15 cellular contexts compared by ENCODE assay signal in the genomic region with DNA sequence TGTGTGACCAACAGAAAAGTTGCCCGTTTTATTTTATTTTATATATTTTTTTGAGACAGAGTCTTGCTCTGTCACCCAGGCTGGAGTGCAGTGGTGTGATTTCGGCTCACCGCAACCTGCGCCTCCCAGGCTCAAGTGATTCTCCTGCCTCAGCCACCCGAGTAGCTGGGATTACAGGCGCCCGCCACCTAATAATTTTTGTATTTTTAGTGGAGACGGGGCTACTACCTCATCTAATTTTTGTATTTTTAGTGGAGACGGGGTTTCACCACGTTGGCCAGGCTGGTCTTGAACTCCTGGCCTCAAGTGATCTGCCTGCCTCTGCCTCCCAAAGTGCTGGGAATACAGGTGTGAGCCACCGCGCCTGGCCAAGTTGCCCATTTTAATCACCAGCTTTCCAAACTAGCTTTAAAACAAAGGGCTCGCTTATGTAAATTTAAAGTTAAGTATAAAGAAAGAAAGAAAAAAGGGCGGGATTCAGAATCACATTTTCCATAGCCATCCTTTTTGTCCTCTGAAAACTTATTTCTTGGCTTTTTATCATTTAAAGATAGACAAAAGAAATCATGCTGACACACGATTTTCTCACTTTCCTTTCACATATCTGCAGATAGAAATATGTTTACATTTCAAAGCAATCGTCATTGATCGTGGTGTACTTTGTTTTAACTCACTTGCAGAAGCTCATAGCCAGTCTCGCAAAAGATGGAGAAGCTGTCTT. TPM values are rescaled to one million over a fixed set of nuclear protein-coding genes. Genes with fewer than 3 reads are reported as not detected.
"Had no signal": no experiment of that assay in that cellular context is flagged by ENCODE, and none has a peak within 500 bp of the region (broad histone marks: within the 10 kb centered on the region; RNA-seq: fewer than 3 reads in every experiment).

No MANE protein-coding gene starts in this region.

RNA-seq across cellular contexts. Expression of a gene that starts 9.9 kb away (rescaled TPM):
- total RNA-seq: esophagus mucosa, glomerular endothelial cell, kidney, left lung, lower leg skin, lung microvascular endothelial cell, mucosa of gallbladder, osteocyte, prostate gland, right atrium auricular region, sciatic nerve, smooth muscle cell, thyroid gland, ureter, vagina had no signal
